ENCODE assay signal across 8 cellular contexts in genomic region chr14:100238419-100239199, GRCh38. TPM values are rescaled to one million over a fixed set of nuclear protein-coding genes. Genes with fewer than 3 reads are reported as not detected.
A peak's percentile ranks its signal among the peaks of the same experiment; 100 is the strongest.
DNase-seq lines count a peak whose midpoint lies in the region; ATAC-seq and TF ChIP-seq lines count a peak whose summit lies in the region.

TSS of gene YY1 (plus strand) at chr14:100239144. CDS start at chr14:100239245, 101 bp downstream.

- H3K9me3 Mint-ChIP-seq in naive thymus-derived CD8-positive, alpha-beta T cell, result no peaks in the 10 kb centered on the region
- no peaks in the 10 kb centered on the region for H3K9me3 Mint-ChIP-seq in stimulated activated naive B cell treated with anti-CD40 and anti-IgM and Interleukin-4, amounts not matched to agents 10 μg/mL and 1 μg/mL and 100 μg/mL, for 72 hours

- H3K27me3 Mint-ChIP-seq in naive thymus-derived CD8-positive, alpha-beta T cell, result no peaks in the 10 kb centered on the region
- H3K27me3 Mint-ChIP-seq in stimulated activated naive B cell treated with anti-CD40 and anti-IgM and Interleukin-4, amounts not matched to agents 10 μg/mL and 1 μg/mL and 100 μg/mL, for 72 hours, result no peaks in the 10 kb centered on the region

- ATAC-seq in naive thymus-derived CD8-positive, alpha-beta T cell, result peak; percentile 83 to 84
- peak; percentile 87 to 89 for ATAC-seq in stimulated activated naive B cell treated with anti-CD40 and anti-IgM and Interleukin-4, amounts not matched to agents 10 μg/mL and 1 μg/mL and 100 μg/mL, for 72 hours (replicated peaks)

- DNase-seq in EL (peak; percentile 98), H4 (ENCODE audit: low spot score) (peak; percentile 95), LNCaP clone FGC (ENCODE audit: low read depth) (peak; percentile 88), RPMI8226 (peak; percentile 96), fibroblast of gingiva (ENCODE audit: low read depth) (peak; percentile 98)
- DNase-seq in activated T-helper 1 cell treated with anti-CD3 and anti-CD28 coated beads, Interleukin-2, amount 50 U/mL, for 16 hours (ENCODE audit: low read depth in 1 of 2, low spot score in 1 of 2), result peak; percentile 98 to 99
- DNase-seq in naive thymus-derived CD8-positive, alpha-beta T cell, result peak; percentile 95 to 100 (median 100)
- DNase-seq in stimulated activated naive B cell treated with anti-CD40 and anti-IgM and Interleukin-4, amounts not matched to agents 10 μg/mL and 1 μg/mL and 100 μg/mL, for 72 hours, result peak; percentile 99

- peak within 1 kb of the TSS; percentile 94 to 100 (median 98) for H3K27ac Mint-ChIP-seq in naive thymus-derived CD8-positive, alpha-beta T cell
- peak within 1 kb of the TSS; percentile 96 for H3K27ac Mint-ChIP-seq in stimulated activated naive B cell treated with anti-CD40 and anti-IgM and Interleukin-4, amounts not matched to agents 10 μg/mL and 1 μg/mL and 100 μg/mL, for 72 hours

- H3K4me3 Mint-ChIP-seq in naive thymus-derived CD8-positive, alpha-beta T cell, result peak within 1 kb of the TSS; percentile 92 to 99 (median 96)
- peak within 1 kb of the TSS; percentile 90 to 93 for H3K4me3 Mint-ChIP-seq in stimulated activated naive B cell treated with anti-CD40 and anti-IgM and Interleukin-4, amounts not matched to agents 10 μg/mL and 1 μg/mL and 100 μg/mL, for 72 hours

- H3K4me3 ChIP-seq in LNCaP clone FGC (ENCODE audit: low read depth, low read length), result peak within 1 kb of the TSS; percentile 91

- H3K36me3 Mint-ChIP-seq in naive thymus-derived CD8-positive, alpha-beta T cell, result peaks cover 0 to 26% (median 2%) of the 10 kb centered on the region in 3 donors
- peaks cover 30 to 54% of the 10 kb centered on the region in 2 donors for H3K36me3 Mint-ChIP-seq in stimulated activated naive B cell treated with anti-CD40 and anti-IgM and Interleukin-4, amounts not matched to agents 10 μg/mL and 1 μg/mL and 100 μg/mL, for 72 hours

- POLR2A ChIA-PET in naive thymus-derived CD8-positive, alpha-beta T cell (lab: Charles Lee), result interaction anchor here (0.9 to 10.0 kb wide), 8 partner anchors 9 to 173 kb away, joined by 3 to 265 read pairs (median 5); partner anchors contain the start of gene EVL

- peaks cover 40 to 71% (median 64%) of the 10 kb centered on the region in 4 donors for H3K4me1 Mint-ChIP-seq in naive thymus-derived CD8-positive, alpha-beta T cell
- peaks cover 29 to 63% of the 10 kb centered on the region in 2 donors for H3K4me1 Mint-ChIP-seq in stimulated activated naive B cell treated with anti-CD40 and anti-IgM and Interleukin-4, amounts not matched to agents 10 μg/mL and 1 μg/mL and 100 μg/mL, for 72 hours

- TF ChIP-seq CTCF in LNCaP clone FGC (IDR thresholded peaks at IDR 0.05; ENCODE audit: control insufficient read depth, extremely low read depth, insufficient read depth), result no peak

RNA-seq across cellular contexts. Expression of gene YY1, which starts in this region (rescaled TPM):
- total RNA-seq in H4 (2014; rRNA removed; shearing (Covaris generic)), result 32.3 and 44.7 TPM in 2 replicates
- total RNA-seq in naive thymus-derived CD8-positive, alpha-beta T cell, result 100 to 1,000 TPM in 1 of 2 experiments, 10 to 100 TPM in 1; 93.2 to 102 TPM
- polyA plus RNA-seq in naive thymus-derived CD8-positive, alpha-beta T cell, result 10 to 100 TPM; 15.0 to 16.5 (median 16.2) TPM

Comparison
In these comparisons a context has a peak if more than half of its experiments do, and no peak if none do; other contexts are left out.
1. Peak in every context shown above with its lines: DNase-seq, ATAC-seq and H3K4me3 ChIP-seq.